Comparison of ENCODE assay signal across 23 cellular contexts in genomic region chr1:29830916-29831315, GRCh38.
"Had no signal": no experiment of that assay in that cellular context is flagged by ENCODE, and none has a peak within 500 bp of the region (broad histone marks: within the 10 kb centered on the region; RNA-seq: fewer than 3 reads in every experiment).

No MANE protein-coding gene starts in this region.

- H3K4me3 ChIP-seq: gastrocnemius medialis, left ventricle myocardium inferior, lung, neural progenitor cell, ovary, right lobe of liver, spleen, tibial artery, upper lobe of left lung, uterus had no signal

- DNase-seq: effector memory CD4-positive, alpha-beta T cell; gastrocnemius medialis; immature natural killer cell; left ventricle myocardium inferior; mesenchymal stem cell; midbrain; nucleus accumbens; ovary; right lobe of liver; stimulated activated CD4-positive, alpha-beta T cell treated with anti-CD3 and anti-CD28 coated beads, Interleukin-15, amount 100 ng/mL, for 24 hours; stimulated activated CD4-positive, alpha-beta T cell treated with anti-CD3 and anti-CD28 coated beads, Interleukin-1b, Interleukin-23, amount 100 ng/mL, for 48 hours; stimulated activated CD4-positive, alpha-beta T cell treated with anti-CD3 and anti-CD28 coated beads, Interleukin-4, amount 100 ng/mL, for 24 hours; upper lobe of left lung; uterus had no signal

- H3K4me1 Mint-ChIP-seq: immature natural killer cell; stimulated activated memory B cell treated with anti-CD40 and anti-IgM and Interleukin-4, amounts not matched to agents 10 μg/mL and 1 μg/mL and 100 μg/mL, for 72 hours had no signal

- H3K9me3 ChIP-seq: gastrocnemius medialis, left ventricle myocardium inferior, ovary, right lobe of liver, spleen, tibial artery, upper lobe of left lung, uterus had no signal

- H3K27me3 ChIP-seq: neural progenitor cell, ovary, right lobe of liver, uterus had no signal

- H3K36me3 Mint-ChIP-seq: immature natural killer cell; natural killer cell treated with Interleukin-12 subunit alpha and Interleukin-12 subunit beta and Interleukin-15 and Interleukin-18, amount 100 ng/mL, for 72 hours; neural progenitor cell; stimulated activated memory B cell treated with anti-CD40 and anti-IgM and Interleukin-4, amounts not matched to agents 10 μg/mL and 1 μg/mL and 100 μg/mL, for 72 hours had no signal

- H3K4me1 ChIP-seq: gastrocnemius medialis, left ventricle myocardium inferior, neural progenitor cell, right lobe of liver, spleen, tibial artery, upper lobe of left lung, uterus had no signal

- H3K4me3 Mint-ChIP-seq: immature natural killer cell; natural killer cell treated with Interleukin-12 subunit alpha and Interleukin-12 subunit beta and Interleukin-15 and Interleukin-18, amount 100 ng/mL, for 72 hours; neural progenitor cell; stimulated activated memory B cell treated with anti-CD40 and anti-IgM and Interleukin-4, amounts not matched to agents 10 μg/mL and 1 μg/mL and 100 μg/mL, for 72 hours; stimulated activated naive CD8-positive, alpha-beta T cell treated with anti-CD3 and anti-CD28 coated beads, Interleukin-15, Interleukin-2, amounts not matched to agents 100 ng/mL and 50 ng/mL, for 24 hours had no signal

- H3K27ac ChIP-seq: gastrocnemius medialis, left ventricle myocardium inferior, neural progenitor cell, ovary, right lobe of liver, spleen, tibial artery, upper lobe of left lung, uterus had no signal

- ATAC-seq: esophagus mucosa; gastrocnemius medialis; natural killer cell treated with Interleukin-12 subunit alpha and Interleukin-12 subunit beta and Interleukin-15 and Interleukin-18, amount 100 ng/mL, for 72 hours; right lobe of liver; stimulated activated memory B cell treated with anti-CD40 and anti-IgM and Interleukin-4, amounts not matched to agents 10 μg/mL and 1 μg/mL and 100 μg/mL, for 72 hours had no signal

- H3K36me3 ChIP-seq: gastrocnemius medialis, left ventricle myocardium inferior, neural progenitor cell, ovary, right lobe of liver, spleen, tibial artery, upper lobe of left lung, uterus had no signal

- H3K27ac Mint-ChIP-seq: immature natural killer cell; natural killer cell treated with Interleukin-12 subunit alpha and Interleukin-12 subunit beta and Interleukin-15 and Interleukin-18, amount 100 ng/mL, for 72 hours; progenitor cell of endocrine pancreas; stimulated activated memory B cell treated with anti-CD40 and anti-IgM and Interleukin-4, amounts not matched to agents 10 μg/mL and 1 μg/mL and 100 μg/mL, for 72 hours; stimulated activated naive CD8-positive, alpha-beta T cell treated with anti-CD3 and anti-CD28 coated beads, Interleukin-15, Interleukin-2, amounts not matched to agents 100 ng/mL and 50 ng/mL, for 24 hours had no signal

- H3K9me3 Mint-ChIP-seq: immature natural killer cell; natural killer cell treated with Interleukin-12 subunit alpha and Interleukin-12 subunit beta and Interleukin-15 and Interleukin-18, amount 100 ng/mL, for 72 hours; neural progenitor cell; stimulated activated memory B cell treated with anti-CD40 and anti-IgM and Interleukin-4, amounts not matched to agents 10 μg/mL and 1 μg/mL and 100 μg/mL, for 72 hours; stimulated activated naive CD8-positive, alpha-beta T cell treated with anti-CD3 and anti-CD28 coated beads, Interleukin-15, Interleukin-2, amounts not matched to agents 100 ng/mL and 50 ng/mL, for 24 hours had no signal
